23 cellular contexts compared by ENCODE assay signal in genomic region chr21:42260121-42260520, GRCh38. TPM values are rescaled to one million over a fixed set of nuclear protein-coding genes. Genes with fewer than 3 reads are reported as not detected.
DNase-seq lines count a peak whose midpoint lies in the region; ATAC-seq, FAIRE-seq and TF ChIP-seq lines count a peak whose summit lies in the region.
"Had no signal": no experiment of that assay in that cellular context is flagged by ENCODE, and none has a peak within 500 bp of the region (broad histone marks: within the 10 kb centered on the region; RNA-seq: fewer than 3 reads in every experiment).

No MANE protein-coding gene starts in this region.

- intact Hi-C loops in IMR-90 (cut with micrococcal nuclease) (no loop called here), K562 (cut with micrococcal nuclease) (no loop called here)

- BruUV-seq in IMR-90 (replicated peaks; lab: Mats Ljungman, UMichigan) (no TSS peak), K562 (replicated peaks; lab: Mats Ljungman, UMichigan) (no TSS peak)

- H2AK9ac ChIP-seq in IMR-90 (replicated peaks; ENCODE audit: low read depth, low read length, poor library complexity): no peak overlapping the region

- H3K27ac ChIP-seq in IMR-90 (ENCODE audit: insufficient read depth, low read length) (no peak overlapping the region), K562 (ENCODE audit: extremely low read depth, low read depth, low read length) (no peak overlapping the region), neuronal stem cell (replicated peaks; ENCODE audit: low read length) (no peak overlapping the region)

- H2BK12ac ChIP-seq in neuronal stem cell (ENCODE audit: low read length): no peak overlapping the region

- H3K18ac ChIP-seq in IMR-90 (ENCODE audit: low read depth, low read length) (no peak overlapping the region; the same call in 1 of the 2 replicates), neuronal stem cell (ENCODE audit: low read length) (peak overlapping the region; percentile 20)

- dilution Hi-C loops in IMR-90 (cut with HindIII; ENCODE audit: low sequenced_read_pairs, unreplicated experiment): no loop called here

- H3K36me3 ChIP-seq in IMR-90 (ENCODE audit: control insufficient read depth, insufficient read depth, low read length): no peaks in the 10 kb centered on the region
- no peaks in the 10 kb centered on the region for H3K36me3 ChIP-seq in K562 (ENCODE audit: control insufficient read depth, insufficient read depth, low read length)
- peaks cover 0 to under 1% of the 10 kb centered on the region in 2 donors for H3K36me3 ChIP-seq in neuronal stem cell (replicated peaks in 1 of 2; ENCODE audit: control insufficient read depth in 2 of 2, insufficient read depth in 2 of 2, low read length in 2 of 2)
- H3K36me3 ChIP-seq: HAP-1 had no signal

- H3K4me3 ChIP-seq in IMR-90 (ENCODE audit: insufficient read depth, low read depth, low read length) (no peak overlapping the region), K562 (no peak overlapping the region), neuronal stem cell (ENCODE audit: low read length in 2 of 2) (no peak overlapping the region)
- H3K4me3 ChIP-seq: GM12878, HAP-1 had no signal

- H3K14ac ChIP-seq in IMR-90 (replicated peaks; ENCODE audit: low read depth, low read length) (no peak overlapping the region), neuronal stem cell (ENCODE audit: low read length) (no peak overlapping the region)

- peaks cover 5% of the 10 kb centered on the region; the same call in 1 of the 2 replicates for H4K20me1 ChIP-seq in IMR-90 (ENCODE audit: insufficient read depth, low read length)
- H4K20me1 ChIP-seq in K562 (replicated peaks; ENCODE audit: control insufficient read depth, insufficient read depth, low read length): peaks cover 16% of the 10 kb centered on the region

- no peaks in the 10 kb centered on the region for H3K36me3 Mint-ChIP-seq in activated naive CD4-positive, alpha-beta T cell treated with anti-CD3 and anti-CD28 coated beads, Interleukin-2, amount 50 U/mL, for 72 hours

- H2AFZ ChIP-seq in IMR-90 (replicated peaks; ENCODE audit: low read length, poor library complexity) (no peak overlapping the region), K562 (ENCODE audit: low read depth, low read length) (no peak overlapping the region), neuronal stem cell (ENCODE audit: low read length) (no peak overlapping the region)

- H4K8ac ChIP-seq in IMR-90 (ENCODE audit: low read depth in 2 of 2, low read length in 2 of 2) (no peak overlapping the region), neuronal stem cell (ENCODE audit: low read depth, low read length) (no peak overlapping the region)

- no peak for TF ChIP-seq POLR2A in IMR-90 (IDR thresholded peaks at IDR 0.05; ENCODE audit: low read depth, low read length)
- no peak for TF ChIP-seq POLR2A in K562 (conservative IDR thresholded peaks at IDR 0.05)

- FAIRE-seq in K562 (lab: Jason Lieb, UNC): no peak
- FAIRE-seq: D721Med, GM12878, GM19239, H54 had no signal

- H3K9me3 Mint-ChIP-seq in activated naive CD4-positive, alpha-beta T cell treated with anti-CD3 and anti-CD28 coated beads, Interleukin-2, amount 50 U/mL, for 72 hours: no peaks in the 10 kb centered on the region
- H3K9me3 Mint-ChIP-seq: CD4-positive, alpha-beta T cell; CD8-positive, alpha-beta memory T cell had no signal

- H3K9me3 ChIP-seq in IMR-90 (ENCODE audit: control insufficient read depth, insufficient read depth, low read length): no peaks in the 10 kb centered on the region
- no peaks in the 10 kb centered on the region for H3K9me3 ChIP-seq in K562 (replicated peaks; ENCODE audit: control insufficient read depth, insufficient read depth, low read depth, low read length)
- no peaks in the 10 kb centered on the region for H3K9me3 ChIP-seq in neuronal stem cell (replicated peaks in 1 of 2; ENCODE audit: control insufficient read depth in 2 of 2, insufficient read depth in 1 of 2, low read depth in 1 of 2, low read length in 2 of 2)
- H3K9me3 ChIP-seq: HAP-1 had no signal

- DNase-seq in IMR-90 (no peak), K562 (ENCODE audit: extremely low read depth in 1 of 4, low spot score in 3 of 4) (no peak), neuronal stem cell (ENCODE audit: low spot score) (no peak), SW 1271 (lab: John Stamatoyannopoulos, UW) (no peak)
- DNase-seq in activated naive CD4-positive, alpha-beta T cell treated with anti-CD3 and anti-CD28 coated beads, Interleukin-2, amount 50 U/mL, for 72 hours (ENCODE audit: low spot score in 2 of 2): no peak
- DNase-seq: CD4-positive, alpha-beta T cell; CD8-positive, alpha-beta memory T cell; DMS 273 treated with DMSO at 0.1 percent for 48 hours; DMS79; EL; GOT3; HFFc6 had no signal

- no peak overlapping the region for H3K56ac ChIP-seq in IMR-90 (ENCODE audit: extremely low read depth, insufficient read depth, low read length)

- POLR2A ChIA-PET in IMR-90 (lab: Charles Lee; ENCODE audit: unreplicated experiment): no interaction called here
- POLR2A ChIA-PET in K562 (lab: Yijun Ruan, JAX): no interaction called here

- H2BK15ac ChIP-seq in IMR-90 (ENCODE audit: low read depth, low read length) (no peak overlapping the region), neuronal stem cell (ENCODE audit: low read length) (peak overlapping the region; percentile 27)

- H2BK120ac ChIP-seq in IMR-90 (ENCODE audit: low read depth, low read length) (peak overlapping the region; percentile 39; the same call in 1 of the 2 replicates), neuronal stem cell (ENCODE audit: low read depth, low read length) (no peak overlapping the region)

- 0 out of 2 replicates have a peak overlapping the region, but pooled peaks have one; percentile 21 for H2AK5ac ChIP-seq in IMR-90 (ENCODE audit: low read depth, low read length)
- H2AK5ac ChIP-seq in neuronal stem cell (ENCODE audit: low read depth, low read length): no peak overlapping the region

- TF ChIP-seq CTCF in IMR-90 (conservative IDR thresholded peaks at IDR 0.05; ENCODE audit: low read depth, low read length): no peak
- TF ChIP-seq CTCF in K562 (IDR thresholded peaks at IDR 0.05 in 2 of 3, conservative IDR thresholded peaks at IDR 0.05 in 1 of 3; ENCODE audit: insufficient read depth in 2 of 3, low read depth in 1 of 3, low read length in 3 of 3): no peak

- no peak overlapping the region for H3K9ac ChIP-seq in IMR-90 (ENCODE audit: low read depth, low read length)
- H3K9ac ChIP-seq in K562 (ENCODE audit: insufficient read depth in 1 of 2, low read depth in 2 of 2, low read length in 2 of 2): no peak overlapping the region
- H3K9ac ChIP-seq in neuronal stem cell (ENCODE audit: low read depth, low read length, poor library complexity): no peak overlapping the region

- H3K9me1 ChIP-seq in IMR-90 (ENCODE audit: insufficient read depth, low read length) (peaks cover 11% of the 10 kb centered on the region; the same call in 1 of the 2 replicates), K562 (ENCODE audit: control insufficient read depth, insufficient read depth, low read length) (peaks cover 2% of the 10 kb centered on the region)

- H3K79me1 ChIP-seq in IMR-90 (ENCODE audit: low read depth in 1 of 2, low read length in 2 of 2) (no peaks in the 10 kb centered on the region), neuronal stem cell (ENCODE audit: low read depth, low read length) (no peaks in the 10 kb centered on the region)

- no peak overlapping the region for H3K27ac Mint-ChIP-seq in activated naive CD4-positive, alpha-beta T cell treated with anti-CD3 and anti-CD28 coated beads, Interleukin-2, amount 50 U/mL, for 72 hours
- H3K27ac Mint-ChIP-seq: CD4-positive, alpha-beta T cell; HFFc6 had no signal

- H3K4ac ChIP-seq in IMR-90 (ENCODE audit: low read depth, low read length) (no peak overlapping the region), neuronal stem cell (ENCODE audit: low read length) (no peak overlapping the region)

- H3K79me2 ChIP-seq in K562 (ENCODE audit: control insufficient read depth, insufficient read depth, low read length): no peaks in the 10 kb centered on the region

- H3K23ac ChIP-seq in IMR-90 (ENCODE audit: low read depth, low read length) (no peak overlapping the region), neuronal stem cell (ENCODE audit: low read depth, low read length, poor library complexity) (no peak overlapping the region)

- H2BK5ac ChIP-seq in IMR-90 (ENCODE audit: low read depth, low read length, poor library complexity, severe bottlenecking): no peak overlapping the region
- H2BK5ac ChIP-seq in neuronal stem cell (ENCODE audit: low read length): no peak overlapping the region

- H4K5ac ChIP-seq in IMR-90 (ENCODE audit: low read depth, low read length): no peak overlapping the region

- TF ChIP-seq RAD21 in IMR-90 (IDR thresholded peaks at IDR 0.05; ENCODE audit: low read length): no peak
- TF ChIP-seq RAD21 in K562 (CRISPR knock-in tag; conservative IDR thresholded peaks at IDR 0.05 in 1 of 2, IDR thresholded peaks at IDR 0.05 in 1 of 2): no peak

- ATAC-seq in IMR-90 (ENCODE audit: low read depth) (no peak), K562 (no peak), GM21786 (IDR thresholded peaks at IDR 0.05; ENCODE audit: unreplicated experiment) (no peak), GM21367 (IDR thresholded peaks at IDR 0.05; ENCODE audit: unreplicated experiment) (no peak)
- no peak for ATAC-seq in activated naive CD4-positive, alpha-beta T cell treated with anti-CD3 and anti-CD28 coated beads, Interleukin-2, amount 50 U/mL, for 72 hours
- ATAC-seq: GM12878 had no signal

- no peak overlapping the region for H2BK20ac ChIP-seq in IMR-90 (ENCODE audit: low read depth, low read length)

- H3K27me3 ChIP-seq in IMR-90 (ENCODE audit: control insufficient read depth, insufficient read depth, low read length) (peaks cover 18% of the 10 kb centered on the region; the same call in 1 of the 2 replicates), K562 (ENCODE audit: control insufficient read depth in 2 of 2, insufficient read depth in 2 of 2, low read length in 2 of 2) (peaks cover 26 to 71% of the 10 kb centered on the region in 2 experiments), neuronal stem cell (ENCODE audit: control insufficient read depth in 3 of 3, insufficient read depth in 3 of 3, low read depth in 1 of 3, low read length in 3 of 3) (peaks cover 0 to 5% (median 0%) of the 10 kb centered on the region in 3 experiments)

- H4K91ac ChIP-seq in IMR-90 (ENCODE audit: insufficient read depth, low read depth, low read length) (0 out of 2 replicates have a peak overlapping the region, but pooled peaks have one; percentile 40), neuronal stem cell (ENCODE audit: low read depth, low read length, poor library complexity) (no peak overlapping the region)

- WGBS in IMR-90 (ENCODE audit: extremely low coverage in 2 of 2, insufficient read length in 1 of 2), 2 experiments: 85% methylated on average over 4 of the region's 10 CpGs; no CpG with 5 or more reads in 1 of the 2 experiments
- 3% methylated on average over 10 of the region's 10 CpGs for WGBS in K562 (ENCODE audit: insufficient coverage, low coverage, missing lambda C conversion rate)
- no CpG with 5 or more reads among the region's 10 CpGs for WGBS in neuronal stem cell (ENCODE audit: extremely low coverage in 2 of 2, insufficient read length in 2 of 2, insufficient replicate concordance in 1 of 2), 2 donors

- TF ChIP-seq EP300 in K562 (IDR thresholded peaks at IDR 0.05; ENCODE audit: low read length): no peak

- in situ Hi-C loops in IMR-90 (cut with MboI; ENCODE audit: low sequenced_read_pairs) (no loop called here), K562 (cut with MboI) (no loop called here)

- H3K4me2 ChIP-seq in IMR-90 (ENCODE audit: low read depth, low read length): no peak overlapping the region
- no peak overlapping the region for H3K4me2 ChIP-seq in K562 (ENCODE audit: insufficient read depth, low read length)
- H3K4me2 ChIP-seq in neuronal stem cell (ENCODE audit: insufficient read depth, low read length, poor library complexity, severe bottlenecking): no peak overlapping the region

- H3K4me1 ChIP-seq in IMR-90 (ENCODE audit: control insufficient read depth, insufficient read depth, low read length): peaks cover 23% of the 10 kb centered on the region; the same call in 1 of the 2 replicates
- no peaks in the 10 kb centered on the region for H3K4me1 ChIP-seq in K562 (replicated peaks in 1 of 2; ENCODE audit: control insufficient read depth in 2 of 2, insufficient read depth in 2 of 2, low read length in 2 of 2)
- H3K4me1 ChIP-seq in neuronal stem cell (ENCODE audit: control insufficient read depth in 2 of 2, insufficient read depth in 1 of 2, low read depth in 1 of 2, low read length in 2 of 2): peaks cover 0 to 15% of the 10 kb centered on the region in 2 donors
- H3K4me1 ChIP-seq: HAP-1 had no signal

- CTCF ChIA-PET in IMR-90 (lab: Yijun Ruan, JAX) (interaction anchor here (2.0 kb wide), 1 partner anchor 115 kb away, joined by 16 read pairs; no protein-coding TSS in a partner anchor), K562 (lab: Yijun Ruan, JAX; ENCODE audit: low intra/inter-chr PET ratio) (no interaction called here)

RNA-seq across cellular contexts. Expression of gene ABCG1, which starts 41.2 kb away (rescaled TPM):
- total RNA-seq in IMR-90 (2012; rRNA removed) (under 0.01 and 0.36 TPM in 2 replicates), K562 (2014; rRNA removed) (0.12 TPM in 1 of 2 replicates, not detected in the other), K562 (2014; rRNA removed; fragmentation: Illumina TruSeq; extraction: Trizol) (not detected in 2 replicates), K562 (2015; rRNA removed; fragmentation: Illumina TruSeq; extraction: Trizol) (0.04 and 0.08 TPM in 2 replicates), K562 (2021) (0.07 and 0.09 TPM in 2 replicates)
- polyA plus RNA-seq in IMR-90 (2012; rRNA removed) (0.14 and 0.19 TPM in 2 replicates), K562 (2011; rRNA removed) (not detected in 2 replicates), K562 (2014; fragmentation: Illumina TruSeq; extraction: Trizol) (not detected in 2 replicates), K562 (2014; fragmentation: Nextera tagmentation; extraction: Ambion mirVana) (not detected), K562 (2014; rRNA removed) (not detected in 2 replicates)
- 0.13 and 0.23 TPM in 2 replicates for polyA plus RNA-seq in IMR-90 (2012; cell fraction: cytosol; rRNA removed)
- polyA plus RNA-seq in IMR-90 (2012; cell fraction: nucleus; rRNA removed; ENCODE audit: low replicate concordance): 0.20 and 0.23 TPM in 2 replicates
- not detected in 2 replicates for total RNA-seq in K562 (2011; cell fraction: chromatin; rRNA removed; ENCODE audit: low replicate concordance)
- total RNA-seq in K562 (2011; cell fraction: nucleolus; rRNA removed): not detected in 2 replicates
- not detected in 2 replicates for total RNA-seq in K562 (2011; cell fraction: nucleoplasm; rRNA removed)
- not detected in 2 replicates for polyA plus RNA-seq in K562 (2011; cell fraction: cytosol; rRNA removed)
- not detected in 2 replicates for polyA plus RNA-seq in K562 (2011; cell fraction: nucleus; rRNA removed)
- polyA plus RNA-seq in K562 (2012): 0.07 TPM in 1 of 2 replicates, not detected in the other
- polyA minus RNA-seq in K562 (2011; rRNA and poly(A)+ RNA removed): not detected in 2 replicates
- polyA minus RNA-seq in K562 (2011; cell fraction: cytosol; rRNA and poly(A)+ RNA removed): not detected in 2 replicates
- not detected in 2 replicates for polyA minus RNA-seq in K562 (2011; cell fraction: nucleus; rRNA and poly(A)+ RNA removed)
- 1.4 TPM for polyA plus RNA-seq in neuronal stem cell (2013, experiment 1 of 2)
- polyA plus RNA-seq in neuronal stem cell (2013, experiment 2 of 2): 1.8 TPM
- 10 to 100 TPM; 15.4 to 24.4 TPM for total RNA-seq in activated naive CD4-positive, alpha-beta T cell treated with anti-CD3 and anti-CD28 coated beads, Interleukin-2, amount 50 U/mL, for 72 hours
- total RNA-seq: HFFc6 had no signal

RNA-seq across cellular contexts. Expression of gene TFF3, which starts 55.1 kb away (rescaled TPM):
- total RNA-seq in IMR-90 (2012; rRNA removed) (not detected in 2 replicates), K562 (2014; rRNA removed) (not detected in 2 replicates), K562 (2014; rRNA removed; fragmentation: Illumina TruSeq; extraction: Trizol) (not detected in 2 replicates), K562 (2015; rRNA removed; fragmentation: Illumina TruSeq; extraction: Trizol) (not detected in 2 replicates), K562 (2021) (0.72 and 0.78 TPM in 2 replicates)
- polyA plus RNA-seq in IMR-90 (2012; rRNA removed) (not detected in 2 replicates), K562 (2011; rRNA removed) (0.07 TPM in 1 of 2 replicates, not detected in the other), K562 (2014; fragmentation: Illumina TruSeq; extraction: Trizol) (not detected in 2 replicates), K562 (2014; fragmentation: Nextera tagmentation; extraction: Ambion mirVana) (not detected), K562 (2014; rRNA removed) (not detected in 2 replicates)
- not detected in 2 replicates for polyA plus RNA-seq in IMR-90 (2012; cell fraction: cytosol; rRNA removed)
- polyA plus RNA-seq in IMR-90 (2012; cell fraction: nucleus; rRNA removed; ENCODE audit: low replicate concordance): not detected in 2 replicates
- total RNA-seq in K562 (2011; cell fraction: chromatin; rRNA removed; ENCODE audit: low replicate concordance): not detected in 2 replicates
- not detected in 2 replicates for total RNA-seq in K562 (2011; cell fraction: nucleolus; rRNA removed)
- total RNA-seq in K562 (2011; cell fraction: nucleoplasm; rRNA removed): not detected in 2 replicates
- polyA plus RNA-seq in K562 (2011; cell fraction: cytosol; rRNA removed): not detected in 2 replicates
- polyA plus RNA-seq in K562 (2011; cell fraction: nucleus; rRNA removed): not detected in 2 replicates
- polyA plus RNA-seq in K562 (2012): 0.22 TPM in 1 of 2 replicates, not detected in the other
- not detected in 2 replicates for polyA minus RNA-seq in K562 (2011; rRNA and poly(A)+ RNA removed)
- polyA minus RNA-seq in K562 (2011; cell fraction: cytosol; rRNA and poly(A)+ RNA removed): not detected in 2 replicates
- not detected in 2 replicates for polyA minus RNA-seq in K562 (2011; cell fraction: nucleus; rRNA and poly(A)+ RNA removed)
- polyA plus RNA-seq in neuronal stem cell (2013, experiment 1 of 2): not detected
- 0.15 TPM for polyA plus RNA-seq in neuronal stem cell (2013, experiment 2 of 2)
- not detected for total RNA-seq in activated naive CD4-positive, alpha-beta T cell treated with anti-CD3 and anti-CD28 coated beads, Interleukin-2, amount 50 U/mL, for 72 hours
- total RNA-seq: A172; A673; CD4-positive, alpha-beta T cell; CD8-positive, alpha-beta memory T cell; GM12878; HFFc6 had no signal
- polyA plus RNA-seq: BJ; CD14-positive monocyte; CD8-positive, alpha-beta memory T cell; GM12878 had no signal

Comparison
In these comparisons a context has a peak if more than half of its experiments do, and no peak if none do; other contexts are left out.
1. RNA of gene ABCG1, which starts 41.2 kb away (total RNA-seq): 15.4 to 24.4 TPM in activated naive CD4-positive, alpha-beta T cell treated with anti-CD3 and anti-CD28 coated beads, Interleukin-2, amount 50 U/mL, for 72 hours; under 0.01 to 0.36 TPM in IMR-90 and 0.04 to 0.12 TPM in K562; every median in the first group is over 10 times any median in the second.